10 cellular contexts compared by ENCODE assay signal in the genomic region with DNA sequence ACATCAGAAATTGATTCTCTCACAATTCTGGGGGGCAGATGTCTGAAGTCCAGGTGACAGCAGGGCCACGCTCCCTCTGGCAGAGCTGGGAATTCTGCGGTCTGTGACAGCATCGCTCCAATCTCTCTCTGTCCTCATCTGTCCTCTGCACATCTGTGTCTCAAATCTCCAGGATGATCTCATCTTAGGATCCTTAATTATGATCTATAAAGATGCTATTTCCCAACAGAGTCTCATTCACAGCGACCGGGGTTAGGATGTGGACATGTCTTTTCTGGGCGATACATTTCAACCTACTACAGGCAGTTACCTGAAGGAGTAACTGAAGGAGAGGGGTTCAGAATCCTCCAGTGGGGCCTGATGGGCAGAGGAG. TPM values are rescaled to one million over a fixed set of nuclear protein-coding genes. Genes with fewer than 3 reads are reported as not detected.
A peak's percentile ranks its signal among the peaks of the same experiment; 100 is the strongest.
DNase-seq lines count a peak whose midpoint lies in the region; ATAC-seq and TF ChIP-seq lines count a peak whose summit lies in the region.
"Had no signal": no experiment of that assay in that cellular context is flagged by ENCODE, and none has a peak within 500 bp of the region (broad histone marks: within the 10 kb centered on the region; RNA-seq: fewer than 3 reads in every experiment).

No MANE protein-coding gene starts in this region.

- no peak overlapping the region for H3K4me3 Mint-ChIP-seq in activated CD4-positive, alpha-beta T cell treated with anti-CD3 and anti-CD28 coated beads for 36 hours
- H3K4me3 Mint-ChIP-seq: activated CD8-positive, alpha-beta T cell treated with anti-CD3 and anti-CD28 coated beads for 36 hours had no signal

- peaks cover 1% of the 10 kb centered on the region for H3K9me3 Mint-ChIP-seq in activated CD4-positive, alpha-beta T cell treated with anti-CD3 and anti-CD28 coated beads for 36 hours (ENCODE audit: low read depth)

- H3K27ac Mint-ChIP-seq in activated CD4-positive, alpha-beta T cell treated with anti-CD3 and anti-CD28 coated beads for 36 hours = no peak overlapping the region

- POLR2A ChIA-PET in activated CD4-positive, alpha-beta T cell treated with anti-CD3 and anti-CD28 coated beads for 36 hours (lab: Charles Lee) = no interaction called here

- H4K20me1 ChIP-seq in Loucy (ENCODE audit: insufficient read depth, low read length, poor library complexity, severe bottlenecking) (no peaks in the 10 kb centered on the region), osteoblast (ENCODE audit: insufficient read depth, low read length) (no peaks in the 10 kb centered on the region)

- TF ChIP-seq CTCF in Loucy (conservative IDR thresholded peaks at IDR 0.05; ENCODE audit: low read length) = no peak
- no peak for TF ChIP-seq CTCF in osteoblast (IDR thresholded peaks at IDR 0.05; ENCODE audit: extremely low read depth, low read depth, low read length)

- intact Hi-C loops in activated CD4-positive, alpha-beta T cell treated with anti-CD3 and anti-CD28 coated beads for 36 hours (cut with DNase I, micrococcal nuclease) = loop anchor here (1.0 to 10.0 kb wide), 5 partner anchors 16 to 240 kb away; partner anchors contain the start of genes ANKRD33B (in 1 of the 2) and MARCHF6 (in 1 of the 2)

- H3K27me3 Mint-ChIP-seq in activated CD4-positive, alpha-beta T cell treated with anti-CD3 and anti-CD28 coated beads for 36 hours = peaks cover 14% of the 10 kb centered on the region

- H2AFZ ChIP-seq in Loucy (ENCODE audit: low read length) (no peak overlapping the region), osteoblast (ENCODE audit: low read length) (peak overlapping the region; percentile 84)

- CTCF ChIA-PET in activated CD4-positive, alpha-beta T cell treated with anti-CD3 and anti-CD28 coated beads for 36 hours (lab: Charles Lee) = interaction anchor here (0.5 kb wide), 1 partner anchor 8 kb away, joined by 3 read pairs; no protein-coding TSS in a partner anchor

- H3K9me3 ChIP-seq in Loucy (ENCODE audit: insufficient read depth, low read depth, low read length) (no peaks in the 10 kb centered on the region), duodenal mucosa (ENCODE audit: control insufficient read depth in 1 of 2, low read length in 2 of 2) (no peaks in the 10 kb centered on the region), osteoblast (ENCODE audit: low read depth, low read length) (no peaks in the 10 kb centered on the region)

- H3K36me3 ChIP-seq in Loucy (ENCODE audit: insufficient read depth, low read length) (no peaks in the 10 kb centered on the region), duodenal mucosa (ENCODE audit: control insufficient read depth in 1 of 2, insufficient read depth in 2 of 2, low read length in 2 of 2) (no peaks in the 10 kb centered on the region), osteoblast (ENCODE audit: insufficient read depth, low read length) (no peaks in the 10 kb centered on the region)

- H3K4me3 ChIP-seq in Loucy (ENCODE audit: low read length, poor library complexity, severe bottlenecking) = no peak overlapping the region
- H3K4me3 ChIP-seq in duodenal mucosa (ENCODE audit: low read depth in 1 of 2, low read length in 2 of 2) = peak overlapping the region; percentile 44 to 48
- H3K4me3 ChIP-seq in osteoblast (ENCODE audit: insufficient read depth, low read length) = peak overlapping the region; percentile 51

- H3K9ac ChIP-seq in Loucy (ENCODE audit: low read depth, low read length, poor library complexity, severe bottlenecking) (no peak overlapping the region), duodenal mucosa (ENCODE audit: low read depth in 1 of 2, low read length in 2 of 2) (peak overlapping the region in 1 of 2 donors; percentile 5)

- H3K4me1 Mint-ChIP-seq in activated CD4-positive, alpha-beta T cell treated with anti-CD3 and anti-CD28 coated beads for 36 hours = peaks cover 38% of the 10 kb centered on the region

- H3K9me2 ChIP-seq in Loucy (replicated peaks; ENCODE audit: low read depth, low read length) = no peaks in the 10 kb centered on the region

- H3K4me1 ChIP-seq in Loucy (ENCODE audit: insufficient read depth, low read length, poor library complexity, severe bottlenecking) = peaks cover 26% of the 10 kb centered on the region
- H3K4me1 ChIP-seq in duodenal mucosa (ENCODE audit: control insufficient read depth in 1 of 2, insufficient read depth in 2 of 2, low read length in 2 of 2) = peaks cover 11 to 12% of the 10 kb centered on the region in 2 donors
- H3K4me1 ChIP-seq in osteoblast (ENCODE audit: insufficient read depth, low read length) = peaks cover 34% of the 10 kb centered on the region

- H3K79me2 ChIP-seq in Loucy (ENCODE audit: insufficient read depth, low read length) (peaks cover 4% of the 10 kb centered on the region; the same call in 1 of the 2 replicates), osteoblast (ENCODE audit: insufficient read depth, low read length) (peaks cover 10% of the 10 kb centered on the region)

- H3K4me2 ChIP-seq in Loucy (ENCODE audit: low read depth, low read length, poor library complexity, severe bottlenecking) = peak overlapping the region; percentile 14
- H3K4me2 ChIP-seq in osteoblast (ENCODE audit: insufficient read depth, low read length) = peak overlapping the region; percentile 86

- DNase-seq in AG08395 (ENCODE audit: low spot score) = peak; percentile 76
- DNase-seq in osteoblast (ENCODE audit: insufficient read length, low spot score, missing footprints) = no peak
- DNase-seq in NOMO-1 (lab: John Stamatoyannopoulos, UW; ENCODE audit: unreplicated experiment in 2 of 2) = no peak
- DNase-seq in CD1c-positive myeloid dendritic cell (ENCODE audit: extremely low spot score) = no peak
- no peak for DNase-seq in kidney glomerular epithelial cell (lab: John Stamatoyannopoulos, UW)
- no peak for DNase-seq in activated CD4-positive, alpha-beta T cell treated with anti-CD3 and anti-CD28 coated beads for 36 hours
- DNase-seq: NCI-H1436 treated with DMSO at 0.1 percent for 48 hours had no signal

- H3F3A ChIP-seq in Loucy (ENCODE audit: low read depth) = no peaks in the 10 kb centered on the region

- no peaks in the 10 kb centered on the region for H3K27me3 ChIP-seq in Loucy (ENCODE audit: insufficient read depth, low read length, poor library complexity, severe bottlenecking)
- H3K27me3 ChIP-seq in duodenal mucosa (ENCODE audit: control insufficient read depth in 1 of 2, insufficient read depth in 2 of 2, low read length in 2 of 2) = no peaks in the 10 kb centered on the region
- H3K27me3 ChIP-seq in osteoblast (ENCODE audit: insufficient read depth, low read length) = no peaks in the 10 kb centered on the region

- ATAC-seq in activated CD4-positive, alpha-beta T cell treated with anti-CD3 and anti-CD28 coated beads for 36 hours = no peak

- H3K36me3 Mint-ChIP-seq in activated CD4-positive, alpha-beta T cell treated with anti-CD3 and anti-CD28 coated beads for 36 hours (ENCODE audit: low read depth) = no peaks in the 10 kb centered on the region

- H3K27ac ChIP-seq in duodenal mucosa (ENCODE audit: low read depth, low read length) (no peak overlapping the region), osteoblast (ENCODE audit: low read depth, low read length) (peak overlapping the region; percentile 84)

RNA-seq across cellular contexts. Expression of gene ANKRD33B, which starts 31.4 kb away (rescaled TPM):
- total RNA-seq in osteoblast = 5.1 and 5.6 TPM in 2 replicates
- total RNA-seq in activated CD4-positive, alpha-beta T cell treated with anti-CD3 and anti-CD28 coated beads for 36 hours = 1 to 10 TPM; 4.6 to 4.9 TPM
